ENCODE assay signal across 14 cellular contexts in the genomic region with DNA sequence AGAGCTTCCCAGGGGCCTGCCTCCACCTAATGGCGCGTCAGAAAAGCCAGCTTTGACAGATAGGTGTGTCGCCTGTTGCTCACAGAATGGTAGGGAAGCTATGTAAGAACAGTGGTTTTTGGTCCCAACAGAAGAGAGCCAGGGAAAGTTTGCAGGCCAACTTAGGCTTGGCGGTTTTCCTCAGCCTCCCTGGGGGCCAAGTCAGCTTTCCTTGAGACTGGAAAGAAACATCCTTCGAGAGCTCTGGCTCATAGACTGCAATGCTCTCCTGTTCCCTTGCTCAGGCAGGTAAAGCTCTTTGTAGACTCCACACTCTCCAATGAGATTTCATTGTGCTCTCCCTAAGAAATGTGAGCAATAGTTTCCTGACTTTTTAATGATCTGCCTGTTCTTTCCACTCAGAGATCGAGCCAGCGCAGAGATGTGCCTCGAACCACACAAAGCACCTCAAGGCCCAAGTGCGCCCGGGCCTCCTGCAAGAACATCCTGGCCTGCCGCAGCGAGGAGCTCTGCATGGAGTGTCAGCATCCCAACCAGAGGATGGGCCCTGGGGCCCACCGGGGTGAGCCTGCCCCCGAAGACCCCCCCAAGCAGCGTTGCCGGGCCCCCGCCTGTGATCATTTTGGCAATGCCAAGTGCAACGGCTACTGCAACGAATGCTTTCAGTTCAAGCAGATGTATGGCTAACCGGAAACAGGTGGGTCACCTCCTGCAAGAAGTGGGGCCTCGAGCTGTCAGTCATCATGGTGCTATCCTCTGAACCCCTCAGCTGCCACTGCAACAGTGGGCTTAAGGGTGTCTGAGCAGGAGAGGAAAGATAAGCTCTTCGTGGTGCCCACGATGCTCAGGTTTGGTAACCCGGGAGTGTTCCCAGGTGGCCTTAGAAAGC. TPM values are rescaled to one million over a fixed set of nuclear protein-coding genes. Genes with fewer than 3 reads are reported as not detected.
DNase-seq lines count a peak whose midpoint lies in the region; ATAC-seq and TF ChIP-seq lines count a peak whose summit lies in the region.
"Had no signal": no experiment of that assay in that cellular context is flagged by ENCODE, and none has a peak within 500 bp of the region (broad histone marks: within the 10 kb centered on the region; RNA-seq: fewer than 3 reads in every experiment).

No MANE protein-coding gene starts in this region.

- no peak overlapping the region for H3K4me3 ChIP-seq in heart left ventricle
- H3K4me3 ChIP-seq in right atrium auricular region = no peak overlapping the region
- H3K4me3 ChIP-seq: lower lobe of right lung, ovary had no signal

- ATAC-seq in heart left ventricle (peak in 3 of 4 donors; percentile 17 to 23 (median 23)), HG03571 (IDR thresholded peaks at IDR 0.05; ENCODE audit: unreplicated experiment) (no peak), GM21381 (IDR thresholded peaks at IDR 0.05; ENCODE audit: unreplicated experiment) (no peak)

- H3K4me3 Mint-ChIP-seq in activated naive CD4-positive, alpha-beta T cell treated with anti-CD3 and anti-CD28 coated beads, Interleukin-2, amount 50 U/mL, for 24 hours = peak overlapping the region; percentile 69

- H3K4me1 ChIP-seq in heart left ventricle = peaks cover 0 to 75% (median 21%) of the 10 kb centered on the region in 12 donors
- H3K4me1 ChIP-seq in right atrium auricular region = peaks cover 0 to 25% of the 10 kb centered on the region in 2 donors

- H3K36me3 ChIP-seq in heart left ventricle (peaks cover 0 to 74% (median 70%) of the 10 kb centered on the region in 9 donors), right atrium auricular region (peaks cover 61% of the 10 kb centered on the region)
- H3K36me3 ChIP-seq: ovary had no signal

- H3K27ac ChIP-seq in heart left ventricle = peak overlapping the region in 2 of 12 donors; percentile 0 to 76
- H3K27ac ChIP-seq in right atrium auricular region = no peak overlapping the region
- H3K27ac ChIP-seq: ovary had no signal

- H3K36me3 Mint-ChIP-seq in activated naive CD4-positive, alpha-beta T cell treated with anti-CD3 and anti-CD28 coated beads, Interleukin-2, amount 50 U/mL, for 24 hours = peaks cover 40% of the 10 kb centered on the region

- H3K27me3 ChIP-seq in heart left ventricle (no peaks in the 10 kb centered on the region), right atrium auricular region (no peaks in the 10 kb centered on the region)
- H3K27me3 ChIP-seq: ovary had no signal

- intact Hi-C loops in heart left ventricle (cut with DNase I) = loop anchor here in 1 of 10 donors (5.0 kb wide), 1 partner anchor 51 kb away; no protein-coding TSS in a partner anchor

- TF ChIP-seq CTCF in heart left ventricle (IDR thresholded peaks at IDR 0.05) = no peak
- TF ChIP-seq CTCF in right atrium auricular region (IDR thresholded peaks at IDR 0.05) = no peak

- H3K9me3 Mint-ChIP-seq in activated naive CD4-positive, alpha-beta T cell treated with anti-CD3 and anti-CD28 coated beads, Interleukin-2, amount 50 U/mL, for 24 hours = no peaks in the 10 kb centered on the region

- no peaks in the 10 kb centered on the region for H3K27me3 Mint-ChIP-seq in activated naive CD4-positive, alpha-beta T cell treated with anti-CD3 and anti-CD28 coated beads, Interleukin-2, amount 50 U/mL, for 24 hours

- H3K27ac Mint-ChIP-seq in activated naive CD4-positive, alpha-beta T cell treated with anti-CD3 and anti-CD28 coated beads, Interleukin-2, amount 50 U/mL, for 24 hours = peak overlapping the region; percentile 68

- TF ChIP-seq POLR2A in heart left ventricle (IDR thresholded peaks at IDR 0.05) = no peak

- H3K4me1 Mint-ChIP-seq in activated naive CD4-positive, alpha-beta T cell treated with anti-CD3 and anti-CD28 coated beads, Interleukin-2, amount 50 U/mL, for 24 hours = peaks cover 80% of the 10 kb centered on the region

- WGBS in heart left ventricle, 4 donors = 87 to 91% (median 90%) methylated on average over 18 to 24 of the region's 24 CpGs

- H3K9me3 ChIP-seq in heart left ventricle (peaks cover 0 to 4% (median 0%) of the 10 kb centered on the region in 12 donors), right atrium auricular region (no peaks in the 10 kb centered on the region)
- H3K9me3 ChIP-seq: lower lobe of right lung, ovary had no signal

- DNase-seq in heart left ventricle (peak in 1 of 5 donors; percentile 32), right atrium auricular region (ENCODE audit: low spot score) (no peak), midbrain (lab: John Stamatoyannopoulos, UW) (peak; percentile 28), amniotic stem cell (lab: John Stamatoyannopoulos, UW) (no peak), NCI-H748 treated with DMSO at 0.1 percent for 48 hours (lab: John Stamatoyannopoulos, UW) (no peak)
- DNase-seq: activated CD8-positive, alpha-beta memory T cell treated with anti-CD3 and anti-CD28 coated beads for 24 hours; lower lobe of right lung; NCI-H1048; NCI-H226; OCI-M1; ovary had no signal

RNA-seq across cellular contexts. Expression of a gene that starts 13.8 kb away (rescaled TPM):
- total RNA-seq in heart left ventricle = 10 to 100 TPM in 2 of 9 donors, 1 to 10 TPM in 7; 3.2 to 33.7 (median 6.0) TPM
- 1 to 10 TPM; 3.0 to 3.3 TPM for polyA plus RNA-seq in heart left ventricle
- total RNA-seq in right atrium auricular region = 10 to 100 TPM in 1 of 2 donors, 1 to 10 TPM in 1; 8.5 to 14.5 TPM

Comparison
In these comparisons a context has a peak if more than half of its experiments do, and no peak if none do; other contexts are left out.
1. ATAC-seq: peak in heart left ventricle (3 of 4); none in HG03571 (single experiment) and GM21381 (single experiment).